In genomic region chr4:150717952-150718351, GRCh38 we compare ENCODE assay signal across 19 cellular contexts.
DNase-seq lines count a peak whose midpoint lies in the region; ATAC-seq, FAIRE-seq and TF ChIP-seq lines count a peak whose summit lies in the region.
"Had no signal": no experiment of that assay in that cellular context is flagged by ENCODE, and none has a peak within 500 bp of the region (broad histone marks: within the 10 kb centered on the region; RNA-seq: fewer than 3 reads in every experiment).

No MANE protein-coding gene starts in this region.

- TF ChIP-seq CTCF in HepG2 (CRISPR knock-in tag; IDR thresholded peaks at IDR 0.05) (no peak), right lobe of liver (IDR thresholded peaks at IDR 0.05) (no peak)

- H3K27me3 ChIP-seq in HepG2 (ENCODE audit: control insufficient read depth in 1 of 2, insufficient read depth in 2 of 2, low read length in 2 of 2): no peaks in the 10 kb centered on the region
- H3K27me3 ChIP-seq in right lobe of liver: no peaks in the 10 kb centered on the region
- H3K27me3 ChIP-seq: BLaER1 treated with 17β-estradiol and CSF1 and Interleukin-3, amounts not matched to agents 10 nM and 100 nM had no signal

- no TSS peak for BruUV-seq in HepG2 (replicated peaks; lab: Mats Ljungman, UMichigan)

- 97% methylated on average over 1 of the region's 1 CpG for WGBS in HepG2 (ENCODE audit: low lambda C conversion rate)
- WGBS in right lobe of liver (ENCODE audit: insufficient coverage, low coverage, low lambda C conversion rate, missing lambda C conversion rate): 69% methylated on average over 1 of the region's 1 CpG

- ATAC-seq in HepG2 (no peak), right lobe of liver (no peak)
- ATAC-seq: A549; CD8-positive, alpha-beta T cell had no signal

- H2AFZ ChIP-seq in HepG2 (ENCODE audit: low read length): no peak overlapping the region

- no peak overlapping the region for H3K27ac ChIP-seq in HepG2 (ENCODE audit: extremely low read length, insufficient read depth, low read length)
- H3K27ac ChIP-seq in right lobe of liver: no peak overlapping the region
- H3K27ac ChIP-seq: 22Rv1; A549; BLaER1 treated with 17β-estradiol and CSF1 and Interleukin-3, amounts not matched to agents 10 nM and 100 nM; C4-2B had no signal

- TF ChIP-seq EP300 in HepG2 (IDR thresholded peaks at IDR 0.05; ENCODE audit: low read depth in 2 of 2, low read length in 2 of 2): no peak
- TF ChIP-seq EP300 in HepG2 (CRISPR knock-in tag; IDR thresholded peaks at IDR 0.05; ENCODE audit: borderline replicate concordance): no peak

- H3K4me3 ChIP-seq in HepG2 (replicated peaks in 1 of 3; ENCODE audit: insufficient read depth in 1 of 3, low read depth in 2 of 3, low read length in 3 of 3) (no peak overlapping the region), right lobe of liver (no peak overlapping the region)
- H3K4me3 ChIP-seq: A549; BLaER1 treated with 17β-estradiol and CSF1 and Interleukin-3, amounts not matched to agents 10 nM and 100 nM had no signal

- H3K36me3 ChIP-seq in HepG2 (replicated peaks in 1 of 2; ENCODE audit: control insufficient read depth in 1 of 2, insufficient read depth in 2 of 2, low read length in 2 of 2) (no peaks in the 10 kb centered on the region; a peak in 1 of 5 replicates), right lobe of liver (no peaks in the 10 kb centered on the region)
- H3K36me3 ChIP-seq: BLaER1 treated with 17β-estradiol and CSF1 and Interleukin-3, amounts not matched to agents 10 nM and 100 nM had no signal

- CTCF ChIA-PET in HepG2 (lab: Yijun Ruan, JAX; ENCODE audit: low intra/inter-chr PET ratio, low total read pairs): no interaction called here

- TF ChIP-seq POLR2A in HepG2 (IDR thresholded peaks at IDR 0.05; ENCODE audit: insufficient read depth in 1 of 2, low read depth in 2 of 2, low read length in 2 of 2): no peak
- no peak for TF ChIP-seq POLR2A in right lobe of liver (IDR thresholded peaks at IDR 0.05)

- in situ Hi-C loops in HepG2 (cut with HindIII; ENCODE audit: extremely low pct_ligation_motif_present, low pct_unique_long_range_greater_than_20kb): no loop called here

- FAIRE-seq in HepG2 (lab: Jason Lieb, UNC): no peak
- FAIRE-seq: A549, GM12891, GM19239 had no signal

- H3K9ac ChIP-seq in HepG2 (ENCODE audit: insufficient read depth, low read depth, low read length): no peak overlapping the region
- H3K9ac ChIP-seq: BLaER1 treated with 17β-estradiol and CSF1 and Interleukin-3, amounts not matched to agents 10 nM and 100 nM had no signal

- H3K79me2 ChIP-seq in HepG2 (ENCODE audit: insufficient read depth, low read length): no peaks in the 10 kb centered on the region

- H3K9me3 ChIP-seq in HepG2 (ENCODE audit: low read length) (no peaks in the 10 kb centered on the region), right lobe of liver (no peaks in the 10 kb centered on the region)
- H3K9me3 ChIP-seq: A549; BLaER1 treated with 17β-estradiol and CSF1 and Interleukin-3, amounts not matched to agents 10 nM and 100 nM; Caco-2 had no signal

- no peak overlapping the region for H3K4me2 ChIP-seq in HepG2 (ENCODE audit: low read depth, low read length)
- H3K4me2 ChIP-seq: A549; BLaER1 treated with 17β-estradiol and CSF1 and Interleukin-3, amounts not matched to agents 10 nM and 100 nM had no signal

- intact Hi-C loops in HepG2 (cut with micrococcal nuclease; ENCODE audit: unreplicated experiment): no loop called here
- intact Hi-C loops in right lobe of liver (cut with DNase I): no loop called here

- H3K4me1 ChIP-seq in HepG2 (ENCODE audit: insufficient read depth, low read length): peaks cover 21% of the 10 kb centered on the region
- H3K4me1 ChIP-seq in right lobe of liver: peaks cover 0 to 17% (median 7%) of the 10 kb centered on the region in 4 donors
- H3K4me1 ChIP-seq: BLaER1 treated with 17β-estradiol and CSF1 and Interleukin-3, amounts not matched to agents 10 nM and 100 nM had no signal

- no peaks in the 10 kb centered on the region for H4K20me1 ChIP-seq in HepG2 (ENCODE audit: insufficient read depth, low read length)
- H4K20me1 ChIP-seq: BLaER1 treated with 17β-estradiol and CSF1 and Interleukin-3, amounts not matched to agents 10 nM and 100 nM had no signal

- TF ChIP-seq RAD21 in HepG2 (CRISPR knock-in tag; IDR thresholded peaks at IDR 0.05): no peak

- POLR2A ChIA-PET in HepG2 (lab: Yijun Ruan, JAX): no interaction called here

- DNase-seq in HepG2 (ENCODE audit: low spot score) (no peak), right lobe of liver (no peak), amniotic epithelial cell (ENCODE audit: low read depth) (peak; percentile 17), DMS153 (lab: John Stamatoyannopoulos, UW) (no peak)
- no peak for DNase-seq in activated CD4-positive, CD25-positive, alpha-beta regulatory T cell treated with anti-CD3 and anti-CD28 coated beads, Interleukin-2, amount 50 U/mL, for 72 hours
- DNase-seq: AML-193; Caco-2; Calu3; CD4-positive, alpha-beta T cell; CD8-positive, alpha-beta T cell; DMS 273 treated with DMSO at 0.1 percent for 48 hours; DMS79 treated with DMSO at 0.1 percent for 48 hours; GF-D8 had no signal

TF ChIP-seq in HepG2, 621 proteins besides CTCF, POLR2A, EP300 and RAD21:
- TF ChIP-seq ATF7 (IDR thresholded peaks at IDR 0.05): peak; percentile 61
- no peak for TF ChIP-seq ATF7 (CRISPR knock-in tag; IDR thresholded peaks at IDR 0.05)
- peak; percentile 37; the same call in 1 of the 2 replicates for TF ChIP-seq CREB1 (IDR thresholded peaks at IDR 0.05)
- TF ChIP-seq CREB1 (CRISPR knock-in tag; IDR thresholded peaks at IDR 0.05): no peak
- no peak for TF ChIP-seq TEAD2 (CRISPR knock-in tag; IDR thresholded peaks at IDR 0.05)
